In the genomic region with DNA sequence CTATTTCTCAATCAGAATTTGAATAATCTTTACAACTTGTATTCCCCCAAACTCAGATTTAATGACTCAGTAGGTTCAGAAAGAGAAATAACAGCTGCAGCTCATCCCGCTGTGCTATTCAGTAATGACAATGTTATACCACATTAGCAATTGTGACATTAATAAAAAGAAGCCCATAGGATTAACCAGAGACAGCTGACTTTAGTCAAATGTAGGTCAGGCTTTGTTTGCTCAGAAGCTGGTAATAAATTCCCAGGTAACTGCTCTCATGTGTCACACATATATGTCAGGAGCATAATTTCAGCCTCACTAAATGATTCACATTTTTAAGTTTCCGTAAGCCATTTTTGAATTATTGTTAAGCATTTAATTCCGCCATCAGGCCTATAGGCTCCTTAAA, we compare ENCODE assay signal across 26 cellular contexts.
"Had no signal": no experiment of that assay in that cellular context is flagged by ENCODE, and none has a peak within 500 bp of the region (broad histone marks: within the 10 kb centered on the region; RNA-seq: fewer than 3 reads in every experiment).

No MANE protein-coding gene starts in this region.

- ATAC-seq: activated CD8-positive, alpha-beta T cell treated with anti-CD3 and anti-CD28 coated beads, Interleukin-2, amount 10 ng/mL, durations not matched to agents 7 days and 5 days; body of pancreas; gastroesophageal sphincter; natural killer cell had no signal

- FAIRE-seq: endometrium, small intestine had no signal

- H3K9me3 ChIP-seq: colonic mucosa, vagina had no signal

- H3K4me3 ChIP-seq: body of pancreas, colonic mucosa, gastroesophageal sphincter, heart left ventricle, left ventricle myocardium inferior, stomach, vagina had no signal

- H3K27ac ChIP-seq: body of pancreas, colonic mucosa, gastroesophageal sphincter, heart left ventricle, left ventricle myocardium inferior, stomach, vagina had no signal

- H3K9me3 Mint-ChIP-seq: activated CD4-positive, alpha-beta T cell treated with anti-CD3 and anti-CD28 coated beads, Interleukin-2, amount 10 ng/mL, durations not matched to agents 24 days and 14 days; activated T-cell treated with anti-CD3 and anti-CD28 coated beads, Interleukin-2, amount 50 U/mL, for 24 hours; activated T-helper 2 cell treated with anti-CD3 and anti-CD28 coated beads, Interferon-gamma antibody, Interleukin-2, Interleukin-4, amounts not matched to agents 10 μg/mL and 5 μg/mL and 100 μg/mL, durations not matched to agents 14 hours and 24 hours and 36 hours had no signal

- H3K27ac Mint-ChIP-seq: activated CD4-positive, alpha-beta T cell treated with anti-CD3 and anti-CD28 coated beads, Interleukin-2, amount 10 ng/mL, durations not matched to agents 24 days and 14 days; activated CD8-positive, alpha-beta T cell treated with anti-CD3 and anti-CD28 coated beads, Interleukin-2, amount 10 ng/mL, durations not matched to agents 7 days and 5 days; activated naive CD8-positive, alpha-beta T cell treated with anti-CD3 and anti-CD28 coated beads, Interleukin-2, amount 10 ng/mL, durations not matched to agents 7 days and 5 days; activated T-cell treated with anti-CD3 and anti-CD28 coated beads, Interleukin-2, amount 50 U/mL, for 24 hours; activated T-helper 2 cell treated with anti-CD3 and anti-CD28 coated beads, Interferon-gamma antibody, Interleukin-2, Interleukin-4, amounts not matched to agents 10 μg/mL and 5 μg/mL and 100 μg/mL, durations not matched to agents 14 hours and 24 hours and 36 hours; memory B cell; natural killer cell had no signal

- H3K4me1 ChIP-seq: body of pancreas, colonic mucosa, gastroesophageal sphincter, stomach, vagina had no signal

- H3K36me3 Mint-ChIP-seq: activated naive CD8-positive, alpha-beta T cell treated with anti-CD3 and anti-CD28 coated beads, Interleukin-2, amount 10 ng/mL, durations not matched to agents 7 days and 5 days; memory B cell; natural killer cell had no signal

- H3K27me3 Mint-ChIP-seq: activated CD4-positive, alpha-beta T cell treated with anti-CD3 and anti-CD28 coated beads, Interleukin-2, amount 10 ng/mL, durations not matched to agents 24 days and 14 days; activated T-cell treated with anti-CD3 and anti-CD28 coated beads, Interleukin-2, amount 50 U/mL, for 24 hours had no signal

- H3K4me1 Mint-ChIP-seq: activated CD4-positive, alpha-beta T cell treated with anti-CD3 and anti-CD28 coated beads, Interleukin-2, amount 10 ng/mL, durations not matched to agents 24 days and 14 days; natural killer cell had no signal

- H3K27me3 ChIP-seq: body of pancreas, colonic mucosa, gastroesophageal sphincter, heart left ventricle, stomach, vagina had no signal

- DNase-seq: activated CD4-positive, alpha-beta T cell treated with anti-CD3 and anti-CD28 coated beads, Interleukin-2, amount 10 ng/mL, durations not matched to agents 24 days and 14 days; activated CD8-positive, alpha-beta T cell treated with anti-CD3 and anti-CD28 coated beads, Interleukin-2, amount 10 ng/mL, durations not matched to agents 7 days and 5 days; activated naive CD4-positive, alpha-beta T cell treated with Interleukin-2 at 50 U/mL for 16 hours; activated naive CD8-positive, alpha-beta T cell treated with anti-CD3 and anti-CD28 coated beads, Interleukin-2, amount 10 ng/mL, durations not matched to agents 7 days and 5 days; activated T-cell treated with anti-CD3 and anti-CD28 coated beads, Interleukin-2, amount 50 U/mL, for 24 hours; body of pancreas; colonic mucosa; erythroblast; heart left ventricle; kidney glomerular epithelial cell; left ventricle myocardium inferior; natural killer cell; nucleus accumbens; right cardiac atrium; small intestine; stimulated activated CD4-positive, alpha-beta T cell treated with anti-CD3 and anti-CD28 coated beads, Interleukin-15, amount 100 ng/mL, for 24 hours; stimulated activated CD4-positive, alpha-beta T cell treated with anti-CD3 and anti-CD28 coated beads, Interleukin-4, amount 100 ng/mL, for 1 hour; stomach; T-helper 1 cell; T-helper 9 cell; trophoblast cell had no signal

- H3K4me3 Mint-ChIP-seq: activated CD4-positive, alpha-beta T cell treated with anti-CD3 and anti-CD28 coated beads, Interleukin-2, amount 10 ng/mL, durations not matched to agents 24 days and 14 days; activated CD8-positive, alpha-beta T cell treated with anti-CD3 and anti-CD28 coated beads, Interleukin-2, amount 10 ng/mL, durations not matched to agents 7 days and 5 days; activated naive CD8-positive, alpha-beta T cell treated with anti-CD3 and anti-CD28 coated beads, Interleukin-2, amount 10 ng/mL, durations not matched to agents 7 days and 5 days; activated T-cell treated with anti-CD3 and anti-CD28 coated beads, Interleukin-2, amount 50 U/mL, for 24 hours; memory B cell; natural killer cell had no signal

- H3K36me3 ChIP-seq: colonic mucosa, gastroesophageal sphincter, heart left ventricle, left ventricle myocardium inferior, stomach, vagina had no signal
